Comparison of ENCODE assay signal across 8 cellular contexts in the genomic region with DNA sequence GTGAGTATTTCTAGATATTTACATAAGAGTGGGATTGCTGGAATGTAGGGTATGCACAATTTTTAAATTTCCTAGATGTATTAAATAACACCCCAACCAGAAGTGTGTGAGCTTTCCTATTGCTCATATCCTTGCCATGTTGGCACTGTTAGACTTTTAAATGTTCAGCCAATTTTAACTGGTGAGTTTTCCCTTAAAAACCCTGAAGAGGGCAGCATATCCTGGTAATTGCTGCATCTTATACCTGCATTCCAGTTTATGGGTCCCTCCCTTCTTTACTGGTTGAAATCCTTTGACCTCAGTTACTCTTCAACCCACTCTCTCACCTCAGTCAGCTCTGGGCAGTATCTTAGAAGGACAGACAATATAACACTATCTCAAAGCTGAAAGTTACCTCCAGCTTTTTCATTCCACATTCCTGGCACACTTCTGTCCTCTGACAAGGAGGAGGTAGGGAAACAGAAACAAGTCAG.
A peak's percentile ranks its signal among the peaks of the same experiment; 100 is the strongest.
DNase-seq lines count a peak whose midpoint lies in the region; ATAC-seq and TF ChIP-seq lines count a peak whose summit lies in the region.

No MANE protein-coding gene starts in this region.

- TF ChIP-seq POLR2A in breast epithelium (IDR thresholded peaks at IDR 0.05) = no peak

- DNase-seq in G401 (ENCODE audit: low spot score) (peak; percentile 76), breast epithelium (ENCODE audit: low spot score in 2 of 2) (no peak), NK-92 (lab: John Stamatoyannopoulos, UW; ENCODE audit: unreplicated experiment) (no peak)
- DNase-seq in stimulated activated effector memory CD8-positive, alpha-beta T cell treated with anti-CD3 and anti-CD28 coated beads, Interleukin-12 subunit alpha, Interleukin-12 subunit beta, amount 100 ng/mL, for 72 hours (ENCODE audit: low spot score in 2 of 2) = no peak
- DNase-seq in activated naive CD4-positive, alpha-beta T cell (lab: John Stamatoyannopoulos, UW) = no peak

- H3K27ac ChIP-seq in breast epithelium (peak overlapping the region; percentile 69 to 71), mesodermal cell (ENCODE audit: low read depth, low read length, severe bottlenecking) (peak overlapping the region; percentile 62)

- peaks cover 3% of the 10 kb centered on the region for H3K9me3 Mint-ChIP-seq in stimulated activated effector memory CD8-positive, alpha-beta T cell treated with anti-CD3 and anti-CD28 coated beads, Interleukin-12 subunit alpha, Interleukin-12 subunit beta, amount 100 ng/mL, for 72 hours

- H3K4me1 ChIP-seq in breast epithelium (no peaks in the 10 kb centered on the region), mesodermal cell (ENCODE audit: control insufficient read depth, insufficient read depth, low read length, poor library complexity, severe bottlenecking) (peaks cover 36% of the 10 kb centered on the region)

- no peak overlapping the region for H3K4me3 Mint-ChIP-seq in stimulated activated effector memory CD8-positive, alpha-beta T cell treated with anti-CD3 and anti-CD28 coated beads, Interleukin-12 subunit alpha, Interleukin-12 subunit beta, amount 100 ng/mL, for 72 hours

- ATAC-seq in HG03571 (IDR thresholded peaks at IDR 0.05; ENCODE audit: unreplicated experiment) = no peak
- ATAC-seq in stimulated activated effector memory CD8-positive, alpha-beta T cell treated with anti-CD3 and anti-CD28 coated beads, Interleukin-12 subunit alpha, Interleukin-12 subunit beta, amount 100 ng/mL, for 72 hours = no peak

- H3K4me1 Mint-ChIP-seq in stimulated activated effector memory CD8-positive, alpha-beta T cell treated with anti-CD3 and anti-CD28 coated beads, Interleukin-12 subunit alpha, Interleukin-12 subunit beta, amount 100 ng/mL, for 72 hours = no peaks in the 10 kb centered on the region

- no peaks in the 10 kb centered on the region for H3K27me3 ChIP-seq in breast epithelium

- no peaks in the 10 kb centered on the region for H3K36me3 Mint-ChIP-seq in stimulated activated effector memory CD8-positive, alpha-beta T cell treated with anti-CD3 and anti-CD28 coated beads, Interleukin-12 subunit alpha, Interleukin-12 subunit beta, amount 100 ng/mL, for 72 hours

- peak; percentile 69 for TF ChIP-seq CTCF in LNCAP (IDR thresholded peaks at IDR 0.05)
- TF ChIP-seq CTCF in breast epithelium (IDR thresholded peaks at IDR 0.05) = peak; percentile 56 to 68 (median 67)

- in situ Hi-C loops in G401 (cut with HindIII; ENCODE audit: low sequenced_read_pairs) = no loop called here

- H3K4me3 ChIP-seq in breast epithelium = no peak overlapping the region
- H3K4me3 ChIP-seq in mesodermal cell (ENCODE audit: extremely low read depth, insufficient read depth, low read length, poor library complexity, severe bottlenecking) = no peak overlapping the region

- no peaks in the 10 kb centered on the region for H3K9me3 ChIP-seq in breast epithelium
- H3K9me3 ChIP-seq in mesodermal cell (ENCODE audit: control insufficient read depth, low read length) = no peaks in the 10 kb centered on the region

- intact Hi-C loops in breast epithelium (cut with DNase I; ENCODE audit: low total_unique reads) = no loop called here

- H3K36me3 ChIP-seq in breast epithelium = no peaks in the 10 kb centered on the region
- H3K36me3 ChIP-seq in mesodermal cell (ENCODE audit: control insufficient read depth, insufficient read depth, low read length) = no peaks in the 10 kb centered on the region

- no peak overlapping the region for H3K27ac Mint-ChIP-seq in stimulated activated effector memory CD8-positive, alpha-beta T cell treated with anti-CD3 and anti-CD28 coated beads, Interleukin-12 subunit alpha, Interleukin-12 subunit beta, amount 100 ng/mL, for 72 hours
